1 cellular context compared by ENCODE assay signal in the genomic region with DNA sequence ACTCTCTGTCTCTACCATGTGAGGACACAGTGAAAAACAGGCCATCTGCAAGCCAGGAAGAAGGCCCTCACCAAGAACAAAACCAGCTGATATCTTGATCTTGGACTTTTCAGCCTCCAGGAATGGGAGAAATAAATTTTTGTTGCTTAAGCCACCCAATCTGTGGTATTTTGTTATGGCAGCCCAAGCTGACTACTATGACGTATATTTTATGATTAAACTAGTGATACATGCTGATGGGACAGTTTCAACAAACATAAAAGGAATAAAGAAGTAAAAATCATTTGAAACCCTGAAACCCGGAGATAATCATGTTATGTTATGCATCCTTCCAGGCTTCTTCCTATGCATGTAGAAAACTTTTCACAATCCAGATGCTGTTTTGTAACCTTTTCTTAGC.
TF ChIP-seq lines count a peak whose summit lies in the region.

No MANE protein-coding gene starts in this region.

TF ChIP-seq in IMR-90, 13 proteins besides CTCF, POLR2A, EP300 and RAD21:
- no peak for TF ChIP-seq NFE2L2 (IDR thresholded peaks at IDR 0.05; ENCODE audit: low read depth, low read length)
- no peak for TF ChIP-seq RCOR1 (IDR thresholded peaks at IDR 0.05; ENCODE audit: insufficient replicate concordance, low read length)
- TF ChIP-seq, protein P1, sequence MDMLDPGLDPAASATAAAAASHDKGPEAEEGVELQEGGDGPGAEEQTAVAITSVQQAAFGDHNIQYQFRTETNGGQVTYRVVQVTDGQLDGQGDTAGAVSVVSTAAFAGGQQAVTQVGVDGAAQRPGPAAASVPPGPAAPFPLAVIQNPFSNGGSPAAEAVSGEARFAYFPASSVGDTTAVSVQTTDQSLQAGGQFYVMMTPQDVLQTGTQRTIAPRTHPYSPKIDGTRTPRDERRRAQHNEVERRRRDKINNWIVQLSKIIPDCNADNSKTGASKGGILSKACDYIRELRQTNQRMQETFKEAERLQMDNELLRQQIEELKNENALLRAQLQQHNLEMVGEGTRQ (IDR thresholded peaks at IDR 0.05; ENCODE audit: low read depth, low read length) = no peak
- TF ChIP-seq CEBPB (IDR thresholded peaks at IDR 0.05; ENCODE audit: low read depth, low read length) = peak; percentile 67
- no peak for TF ChIP-seq CHD1 (IDR thresholded peaks at IDR 0.05; ENCODE audit: low read depth, low read length)
- TF ChIP-seq RFX5 (IDR thresholded peaks at IDR 0.05; ENCODE audit: low read depth, low read length) = no peak
- no peak for TF ChIP-seq MXI1 (IDR thresholded peaks at IDR 0.05; ENCODE audit: borderline replicate concordance, low read depth, low read length)
- TF ChIP-seq MAFK (IDR thresholded peaks at IDR 0.05; ENCODE audit: low read depth, low read length) = peak; percentile 82
- no peak for TF ChIP-seq MAZ (IDR thresholded peaks at IDR 0.05; ENCODE audit: borderline replicate concordance, low read depth, low read length)
